Comparison of ENCODE assay signal across 1 cellular context in the genomic region with DNA sequence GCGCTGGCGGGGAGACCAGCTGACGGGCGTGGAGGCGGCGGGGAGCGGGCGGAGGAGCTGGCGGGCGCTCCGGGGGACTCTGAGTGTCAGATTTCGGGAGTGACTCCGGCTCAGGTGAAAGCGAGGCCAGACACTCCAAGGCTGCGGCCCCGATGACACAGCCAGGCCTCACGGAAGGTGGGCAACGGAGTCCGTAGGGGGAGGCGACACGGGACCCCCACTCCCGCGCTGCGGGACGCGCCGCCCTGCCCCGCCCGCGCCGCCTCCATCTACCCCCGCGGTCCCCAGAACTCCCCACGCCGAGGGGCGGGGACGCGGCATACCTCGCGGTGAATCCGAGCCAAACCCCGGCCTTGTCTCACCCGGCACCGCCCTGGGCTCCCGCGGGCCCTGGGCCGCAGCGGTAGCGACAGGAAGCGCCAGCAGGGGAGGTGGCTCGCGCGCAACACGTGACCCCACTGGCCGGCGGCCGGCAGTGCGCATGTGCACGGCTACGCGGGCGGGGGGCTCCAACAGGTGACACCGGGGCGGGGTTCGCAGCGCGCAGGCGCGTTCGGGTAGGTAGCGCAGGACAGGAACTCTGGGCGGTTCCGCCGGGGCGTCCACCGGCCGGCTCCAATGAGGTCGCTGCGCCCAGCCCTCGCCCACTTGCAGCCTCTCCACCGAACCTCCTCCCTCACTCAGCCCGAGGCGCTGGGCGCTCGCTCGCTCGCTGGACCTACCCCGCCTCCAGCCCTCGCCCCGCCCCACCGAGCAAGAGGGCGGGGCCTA.
TF ChIP-seq lines count a peak whose summit lies in the region.

A gene with protein sequence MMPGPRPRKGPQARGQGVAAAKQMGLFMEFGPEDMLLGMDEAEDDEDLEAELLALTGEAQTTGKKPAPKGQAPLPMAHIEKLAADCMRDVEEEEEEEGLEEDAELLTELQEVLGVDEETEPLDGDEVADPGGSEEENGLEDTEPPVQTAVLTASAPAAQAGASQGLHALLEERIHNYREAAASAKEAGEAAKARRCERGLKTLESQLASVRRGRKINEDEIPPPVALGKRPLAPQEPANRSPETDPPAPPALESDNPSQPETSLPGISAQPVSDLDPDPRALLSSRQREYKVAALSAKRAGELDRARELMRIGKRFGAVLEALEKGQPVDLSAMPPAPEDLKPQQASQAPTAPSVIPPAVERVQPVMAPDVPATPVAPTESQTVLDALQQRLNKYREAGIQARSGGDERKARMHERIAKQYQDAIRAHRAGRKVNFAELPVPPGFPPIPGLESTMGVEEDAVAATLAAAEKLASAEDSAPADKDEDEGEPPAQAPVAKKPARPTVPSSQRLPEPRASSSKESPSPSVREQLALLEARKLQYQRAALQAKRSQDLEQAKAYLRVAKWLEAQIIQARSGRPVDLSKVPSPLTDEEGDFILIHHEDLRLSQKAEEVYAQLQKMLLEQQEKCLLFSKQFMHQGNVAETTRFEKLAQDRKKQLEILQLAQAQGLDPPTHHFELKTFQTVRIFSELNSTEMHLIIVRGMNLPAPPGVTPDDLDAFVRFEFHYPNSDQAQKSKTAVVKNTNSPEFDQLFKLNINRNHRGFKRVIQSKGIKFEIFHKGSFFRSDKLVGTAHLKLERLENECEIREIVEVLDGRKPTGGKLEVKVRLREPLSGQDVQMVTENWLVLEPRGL (minus strand): TSS at position 460 of the 771 bp plus-strand sequence. CDS start 1,585 bp downstream, outside the sequence.

TF ChIP-seq in HepG2, 621 proteins besides CTCF, POLR2A, EP300 and RAD21 (continued from another document and continues in another):
- TF ChIP-seq, protein P1, sequence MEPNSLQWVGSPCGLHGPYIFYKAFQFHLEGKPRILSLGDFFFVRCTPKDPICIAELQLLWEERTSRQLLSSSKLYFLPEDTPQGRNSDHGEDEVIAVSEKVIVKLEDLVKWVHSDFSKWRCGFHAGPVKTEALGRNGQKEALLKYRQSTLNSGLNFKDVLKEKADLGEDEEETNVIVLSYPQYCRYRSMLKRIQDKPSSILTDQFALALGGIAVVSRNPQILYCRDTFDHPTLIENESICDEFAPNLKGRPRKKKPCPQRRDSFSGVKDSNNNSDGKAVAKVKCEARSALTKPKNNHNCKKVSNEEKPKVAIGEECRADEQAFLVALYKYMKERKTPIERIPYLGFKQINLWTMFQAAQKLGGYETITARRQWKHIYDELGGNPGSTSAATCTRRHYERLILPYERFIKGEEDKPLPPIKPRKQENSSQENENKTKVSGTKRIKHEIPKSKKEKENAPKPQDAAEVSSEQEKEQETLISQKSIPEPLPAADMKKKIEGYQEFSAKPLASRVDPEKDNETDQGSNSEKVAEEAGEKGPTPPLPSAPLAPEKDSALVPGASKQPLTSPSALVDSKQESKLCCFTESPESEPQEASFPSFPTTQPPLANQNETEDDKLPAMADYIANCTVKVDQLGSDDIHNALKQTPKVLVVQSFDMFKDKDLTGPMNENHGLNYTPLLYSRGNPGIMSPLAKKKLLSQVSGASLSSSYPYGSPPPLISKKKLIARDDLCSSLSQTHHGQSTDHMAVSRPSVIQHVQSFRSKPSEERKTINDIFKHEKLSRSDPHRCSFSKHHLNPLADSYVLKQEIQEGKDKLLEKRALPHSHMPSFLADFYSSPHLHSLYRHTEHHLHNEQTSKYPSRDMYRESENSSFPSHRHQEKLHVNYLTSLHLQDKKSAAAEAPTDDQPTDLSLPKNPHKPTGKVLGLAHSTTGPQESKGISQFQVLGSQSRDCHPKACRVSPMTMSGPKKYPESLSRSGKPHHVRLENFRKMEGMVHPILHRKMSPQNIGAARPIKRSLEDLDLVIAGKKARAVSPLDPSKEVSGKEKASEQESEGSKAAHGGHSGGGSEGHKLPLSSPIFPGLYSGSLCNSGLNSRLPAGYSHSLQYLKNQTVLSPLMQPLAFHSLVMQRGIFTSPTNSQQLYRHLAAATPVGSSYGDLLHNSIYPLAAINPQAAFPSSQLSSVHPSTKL (CRISPR knock-in tag; IDR thresholded peaks at IDR 0.05): peak; percentile 36
- TF ChIP-seq ZNF577 (CRISPR knock-in tag; IDR thresholded peaks at IDR 0.05; ENCODE audit: borderline replicate concordance, low read depth) (no peak), ZNF678 (CRISPR knock-in tag; IDR thresholded peaks at IDR 0.05) (no peak), SNRNP70 (IDR thresholded peaks at IDR 0.05; ENCODE audit: low read depth, low read length) (no peak), NBN (conservative IDR thresholded peaks at IDR 0.05) (no peak), ATF7 (IDR thresholded peaks at IDR 0.05) (no peak), ATF7 (CRISPR knock-in tag; IDR thresholded peaks at IDR 0.05) (no peak; the same call in 1 of the 2 replicates), ZNF850 (CRISPR knock-in tag; conservative IDR thresholded peaks at IDR 0.05) (no peak), FOXK2 (IDR thresholded peaks at IDR 0.05) (no peak), ZBTB8A (CRISPR knock-in tag; IDR thresholded peaks at IDR 0.05; ENCODE audit: borderline replicate concordance, low read depth) (no peak), ZNF709 (CRISPR knock-in tag; IDR thresholded peaks at IDR 0.05) (peak; percentile 44; the same call in 1 of the 2 replicates), SIN3A (IDR thresholded peaks at IDR 0.05; ENCODE audit: borderline replicate concordance, low read depth, low read length) (peak; percentile 77; the same call in 1 of the 2 replicates), RFXANK (CRISPR knock-in tag; IDR thresholded peaks at IDR 0.05) (no peak), ATM (IDR thresholded peaks at IDR 0.05; ENCODE audit: borderline replicate concordance) (no peak), WIZ (CRISPR knock-in tag; IDR thresholded peaks at IDR 0.05) (peak; percentile 52; the same call in 1 of the 2 replicates), ZNF260 (CRISPR knock-in tag; IDR thresholded peaks at IDR 0.05; ENCODE audit: borderline replicate concordance, low read depth) (no peak), ZNF782 (CRISPR knock-in tag; IDR thresholded peaks at IDR 0.05; ENCODE audit: borderline replicate concordance) (peak; percentile 88), NCOA2 (CRISPR knock-in tag; IDR thresholded peaks at IDR 0.05) (no peak; the same call in 1 of the 2 replicates), THAP11 (CRISPR knock-in tag; IDR thresholded peaks at IDR 0.05) (peak; percentile 83), BORCS8-MEF2B (CRISPR knock-in tag; IDR thresholded peaks at IDR 0.05) (no peak), MEIS1 (CRISPR knock-in tag; IDR thresholded peaks at IDR 0.05; ENCODE audit: borderline replicate concordance) (peak; percentile 87), SATB2 (CRISPR knock-in tag; IDR thresholded peaks at IDR 0.05) (no peak), ZNF441 (CRISPR knock-in tag; IDR thresholded peaks at IDR 0.05; ENCODE audit: borderline replicate concordance) (peak; percentile 29; the same call in 1 of the 2 replicates)
- TF ChIP-seq, protein P2, sequence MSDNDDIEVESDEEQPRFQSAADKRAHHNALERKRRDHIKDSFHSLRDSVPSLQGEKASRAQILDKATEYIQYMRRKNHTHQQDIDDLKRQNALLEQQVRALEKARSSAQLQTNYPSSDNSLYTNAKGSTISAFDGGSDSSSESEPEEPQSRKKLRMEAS (IDR thresholded peaks at IDR 0.05): peak; percentile 94
- TF ChIP-seq, protein P3, sequence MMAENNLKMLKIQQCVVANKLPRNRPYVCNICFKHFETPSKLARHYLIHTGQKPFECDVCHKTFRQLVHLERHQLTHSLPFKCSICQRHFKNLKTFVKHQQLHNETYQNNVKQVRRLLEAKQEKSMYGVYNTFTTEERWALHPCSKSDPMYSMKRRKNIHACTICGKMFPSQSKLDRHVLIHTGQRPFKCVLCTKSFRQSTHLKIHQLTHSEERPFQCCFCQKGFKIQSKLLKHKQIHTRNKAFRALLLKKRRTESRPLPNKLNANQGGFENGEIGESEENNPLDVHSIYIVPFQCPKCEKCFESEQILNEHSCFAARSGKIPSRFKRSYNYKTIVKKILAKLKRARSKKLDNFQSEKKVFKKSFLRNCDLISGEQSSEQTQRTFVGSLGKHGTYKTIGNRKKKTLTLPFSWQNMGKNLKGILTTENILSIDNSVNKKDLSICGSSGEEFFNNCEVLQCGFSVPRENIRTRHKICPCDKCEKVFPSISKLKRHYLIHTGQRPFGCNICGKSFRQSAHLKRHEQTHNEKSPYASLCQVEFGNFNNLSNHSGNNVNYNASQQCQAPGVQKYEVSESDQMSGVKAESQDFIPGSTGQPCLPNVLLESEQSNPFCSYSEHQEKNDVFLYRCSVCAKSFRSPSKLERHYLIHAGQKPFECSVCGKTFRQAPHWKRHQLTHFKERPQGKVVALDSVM (CRISPR knock-in tag; IDR thresholded peaks at IDR 0.05): peak; percentile 85
- TF ChIP-seq, protein P4, sequence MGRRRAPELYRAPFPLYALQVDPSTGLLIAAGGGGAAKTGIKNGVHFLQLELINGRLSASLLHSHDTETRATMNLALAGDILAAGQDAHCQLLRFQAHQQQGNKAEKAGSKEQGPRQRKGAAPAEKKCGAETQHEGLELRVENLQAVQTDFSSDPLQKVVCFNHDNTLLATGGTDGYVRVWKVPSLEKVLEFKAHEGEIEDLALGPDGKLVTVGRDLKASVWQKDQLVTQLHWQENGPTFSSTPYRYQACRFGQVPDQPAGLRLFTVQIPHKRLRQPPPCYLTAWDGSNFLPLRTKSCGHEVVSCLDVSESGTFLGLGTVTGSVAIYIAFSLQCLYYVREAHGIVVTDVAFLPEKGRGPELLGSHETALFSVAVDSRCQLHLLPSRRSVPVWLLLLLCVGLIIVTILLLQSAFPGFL (CRISPR knock-in tag; IDR thresholded peaks at IDR 0.05): no peak; the same call in 1 of the 2 replicates
- TF ChIP-seq, protein P5, sequence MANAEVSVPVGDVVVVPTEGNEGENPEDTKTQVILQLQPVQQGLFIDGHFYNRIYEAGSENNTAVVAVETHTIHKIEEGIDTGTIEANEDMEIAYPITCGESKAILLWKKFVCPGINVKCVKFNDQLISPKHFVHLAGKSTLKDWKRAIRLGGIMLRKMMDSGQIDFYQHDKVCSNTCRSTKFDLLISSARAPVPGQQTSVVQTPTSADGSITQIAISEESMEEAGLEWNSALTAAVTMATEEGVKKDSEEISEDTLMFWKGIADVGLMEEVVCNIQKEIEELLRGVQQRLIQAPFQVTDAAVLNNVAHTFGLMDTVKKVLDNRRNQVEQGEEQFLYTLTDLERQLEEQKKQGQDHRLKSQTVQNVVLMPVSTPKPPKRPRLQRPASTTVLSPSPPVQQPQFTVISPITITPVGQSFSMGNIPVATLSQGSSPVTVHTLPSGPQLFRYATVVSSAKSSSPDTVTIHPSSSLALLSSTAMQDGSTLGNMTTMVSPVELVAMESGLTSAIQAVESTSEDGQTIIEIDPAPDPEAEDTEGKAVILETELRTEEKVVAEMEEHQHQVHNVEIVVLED (CRISPR knock-in tag; IDR thresholded peaks at IDR 0.05; ENCODE audit: borderline replicate concordance): peak; percentile 79
- TF ChIP-seq, protein P6, sequence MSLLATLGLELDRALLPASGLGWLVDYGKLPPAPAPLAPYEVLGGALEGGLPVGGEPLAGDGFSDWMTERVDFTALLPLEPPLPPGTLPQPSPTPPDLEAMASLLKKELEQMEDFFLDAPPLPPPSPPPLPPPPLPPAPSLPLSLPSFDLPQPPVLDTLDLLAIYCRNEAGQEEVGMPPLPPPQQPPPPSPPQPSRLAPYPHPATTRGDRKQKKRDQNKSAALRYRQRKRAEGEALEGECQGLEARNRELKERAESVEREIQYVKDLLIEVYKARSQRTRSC (CRISPR knock-in tag; IDR thresholded peaks at IDR 0.05; ENCODE audit: low read depth): no peak
- TF ChIP-seq, protein P7, sequence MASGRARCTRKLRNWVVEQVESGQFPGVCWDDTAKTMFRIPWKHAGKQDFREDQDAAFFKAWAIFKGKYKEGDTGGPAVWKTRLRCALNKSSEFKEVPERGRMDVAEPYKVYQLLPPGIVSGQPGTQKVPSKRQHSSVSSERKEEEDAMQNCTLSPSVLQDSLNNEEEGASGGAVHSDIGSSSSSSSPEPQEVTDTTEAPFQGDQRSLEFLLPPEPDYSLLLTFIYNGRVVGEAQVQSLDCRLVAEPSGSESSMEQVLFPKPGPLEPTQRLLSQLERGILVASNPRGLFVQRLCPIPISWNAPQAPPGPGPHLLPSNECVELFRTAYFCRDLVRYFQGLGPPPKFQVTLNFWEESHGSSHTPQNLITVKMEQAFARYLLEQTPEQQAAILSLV (CRISPR knock-in tag; IDR thresholded peaks at IDR 0.05; ENCODE audit: borderline replicate concordance): peak; percentile 77; the same call in 1 of the 2 replicates
- TF ChIP-seq, protein P8, sequence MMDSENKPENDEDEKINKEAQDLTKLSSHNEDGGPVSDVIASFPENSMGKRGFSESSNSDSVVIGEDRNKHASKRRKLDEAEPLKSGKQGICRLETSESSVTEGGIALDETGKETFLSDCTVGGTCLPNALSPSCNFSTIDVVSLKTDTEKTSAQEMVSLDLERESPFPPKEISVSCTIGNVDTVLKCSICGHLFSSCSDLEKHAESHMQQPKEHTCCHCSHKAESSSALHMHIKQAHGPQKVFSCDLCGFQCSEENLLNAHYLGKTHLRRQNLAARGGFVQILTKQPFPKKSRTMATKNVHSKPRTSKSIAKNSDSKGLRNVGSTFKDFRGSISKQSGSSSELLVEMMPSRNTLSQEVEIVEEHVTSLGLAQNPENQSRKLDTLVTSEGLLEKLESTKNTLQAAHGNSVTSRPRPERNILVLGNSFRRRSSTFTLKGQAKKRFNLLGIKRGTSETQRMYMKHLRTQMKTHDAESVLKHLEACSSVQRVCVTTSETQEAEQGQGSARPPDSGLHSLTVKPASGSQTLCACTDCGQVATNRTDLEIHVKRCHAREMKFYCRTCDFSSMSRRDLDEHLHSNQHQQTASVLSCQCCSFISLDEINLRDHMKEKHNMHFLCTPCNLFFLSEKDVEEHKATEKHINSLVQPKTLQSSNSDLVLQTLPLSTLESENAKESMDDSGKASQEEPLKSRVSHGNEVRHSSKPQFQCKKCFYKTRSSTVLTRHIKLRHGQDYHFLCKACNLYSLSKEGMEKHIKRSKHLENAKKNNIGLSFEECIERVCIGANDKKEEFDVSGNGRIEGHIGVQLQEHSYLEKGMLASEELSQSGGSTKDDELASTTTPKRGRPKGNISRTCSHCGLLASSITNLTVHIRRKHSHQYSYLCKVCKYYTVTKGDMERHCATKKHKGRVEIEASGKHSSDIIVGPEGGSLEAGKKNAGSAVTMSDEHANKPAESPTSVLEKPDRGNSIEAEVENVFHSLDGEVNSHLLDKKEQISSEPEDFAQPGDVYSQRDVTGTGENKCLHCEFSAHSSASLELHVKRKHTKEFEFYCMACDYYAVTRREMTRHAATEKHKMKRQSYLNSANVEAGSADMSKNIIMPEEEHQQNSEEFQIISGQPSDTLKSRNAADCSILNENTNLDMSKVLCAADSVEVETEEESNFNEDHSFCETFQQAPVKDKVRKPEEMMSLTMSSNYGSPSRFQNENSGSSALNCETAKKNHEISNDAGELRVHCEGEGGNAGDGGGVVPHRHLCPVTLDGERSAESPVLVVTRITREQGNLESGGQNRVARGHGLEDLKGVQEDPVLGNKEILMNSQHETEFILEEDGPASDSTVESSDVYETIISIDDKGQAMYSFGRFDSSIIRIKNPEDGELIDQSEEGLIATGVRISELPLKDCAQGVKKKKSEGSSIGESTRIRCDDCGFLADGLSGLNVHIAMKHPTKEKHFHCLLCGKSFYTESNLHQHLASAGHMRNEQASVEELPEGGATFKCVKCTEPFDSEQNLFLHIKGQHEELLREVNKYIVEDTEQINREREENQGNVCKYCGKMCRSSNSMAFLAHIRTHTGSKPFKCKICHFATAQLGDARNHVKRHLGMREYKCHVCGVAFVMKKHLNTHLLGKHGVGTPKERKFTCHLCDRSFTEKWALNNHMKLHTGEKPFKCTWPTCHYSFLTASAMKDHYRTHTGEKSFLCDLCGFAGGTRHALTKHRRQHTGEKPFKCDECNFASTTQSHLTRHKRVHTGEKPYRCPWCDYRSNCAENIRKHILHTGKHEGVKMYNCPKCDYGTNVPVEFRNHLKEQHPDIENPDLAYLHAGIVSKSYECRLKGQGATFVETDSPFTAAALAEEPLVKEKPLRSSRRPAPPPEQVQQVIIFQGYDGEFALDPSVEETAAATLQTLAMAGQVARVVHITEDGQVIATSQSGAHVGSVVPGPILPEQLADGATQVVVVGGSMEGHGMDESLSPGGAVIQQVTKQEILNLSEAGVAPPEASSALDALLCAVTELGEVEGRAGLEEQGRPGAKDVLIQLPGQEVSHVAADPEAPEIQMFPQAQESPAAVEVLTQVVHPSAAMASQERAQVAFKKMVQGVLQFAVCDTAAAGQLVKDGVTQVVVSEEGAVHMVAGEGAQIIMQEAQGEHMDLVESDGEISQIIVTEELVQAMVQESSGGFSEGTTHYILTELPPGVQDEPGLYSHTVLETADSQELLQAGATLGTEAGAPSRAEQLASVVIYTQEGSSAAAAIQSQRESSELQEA (CRISPR knock-in tag; IDR thresholded peaks at IDR 0.05; ENCODE audit: not compliant biosample characterization): no peak
